In the genomic region with DNA sequence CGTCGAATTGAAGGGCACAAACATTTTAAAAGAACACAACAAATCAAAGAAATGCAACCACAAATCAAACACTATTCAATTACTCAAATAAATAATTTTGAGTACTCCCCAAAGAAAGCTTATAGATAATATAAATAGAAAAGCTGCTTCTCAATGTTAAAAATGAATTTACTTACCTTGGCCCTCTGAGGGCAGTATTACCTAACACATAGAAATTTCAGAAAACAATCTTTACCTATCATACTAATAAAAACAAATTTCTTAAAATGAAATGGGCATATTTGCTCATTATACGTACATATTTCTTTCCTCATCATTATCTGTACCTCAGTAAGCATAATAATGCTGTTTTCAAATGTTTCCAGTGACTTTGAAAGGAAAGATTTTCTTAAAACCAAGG, we compare ENCODE assay signal across 11 cellular contexts.
A peak's percentile ranks its signal among the peaks of the same experiment; 100 is the strongest.
DNase-seq lines count a peak whose midpoint lies in the region; ATAC-seq and TF ChIP-seq lines count a peak whose summit lies in the region.
"Had no signal": no experiment of that assay in that cellular context is flagged by ENCODE, and none has a peak within 500 bp of the region (broad histone marks: within the 10 kb centered on the region; RNA-seq: fewer than 3 reads in every experiment).

No MANE protein-coding gene starts in this region.

- no peak overlapping the region for H3K27ac Mint-ChIP-seq in naive thymus-derived CD4-positive, alpha-beta T cell
- no peak overlapping the region for H3K27ac Mint-ChIP-seq in activated naive CD4-positive, alpha-beta T cell treated with anti-CD3 and anti-CD28 coated beads for 36 hours

- no peaks in the 10 kb centered on the region for H3K27me3 ChIP-seq in adipocyte (replicated peaks; ENCODE audit: control insufficient read depth, insufficient read depth, low read length)
- H3K27me3 ChIP-seq in naive thymus-derived CD4-positive, alpha-beta T cell (ENCODE audit: control insufficient read depth in 2 of 2, insufficient read depth in 2 of 2, low read length in 2 of 2), result no peaks in the 10 kb centered on the region
- H3K27me3 ChIP-seq: esophagus squamous epithelium, suprapubic skin had no signal

- no peaks in the 10 kb centered on the region for H3K9me3 ChIP-seq in adipocyte (ENCODE audit: control insufficient read depth, low read length)
- H3K9me3 ChIP-seq in naive thymus-derived CD4-positive, alpha-beta T cell (ENCODE audit: control insufficient read depth in 2 of 3, low read length in 3 of 3), result no peaks in the 10 kb centered on the region
- H3K9me3 ChIP-seq: esophagus squamous epithelium, suprapubic skin had no signal

- POLR2A ChIA-PET in naive thymus-derived CD4-positive, alpha-beta T cell (lab: Charles Lee), result no interaction called here

- intact Hi-C loops in naive thymus-derived CD4-positive, alpha-beta T cell (cut with micrococcal nuclease), result loop anchor here (1.0 to 2.0 kb wide), 5 partner anchors 17 to 565 kb away; no protein-coding TSS in a partner anchor
- intact Hi-C loops in activated naive CD4-positive, alpha-beta T cell treated with anti-CD3 and anti-CD28 coated beads for 36 hours (cut with micrococcal nuclease), result loop anchor here (1.0 kb wide), 2 partner anchors 239 to 565 kb away; no protein-coding TSS in a partner anchor

- H3K27me3 Mint-ChIP-seq in naive thymus-derived CD4-positive, alpha-beta T cell, result no peaks in the 10 kb centered on the region
- H3K27me3 Mint-ChIP-seq in activated naive CD4-positive, alpha-beta T cell treated with anti-CD3 and anti-CD28 coated beads for 36 hours (ENCODE audit: low read depth), result no peaks in the 10 kb centered on the region

- H3K4me1 ChIP-seq in adipocyte (ENCODE audit: control insufficient read depth, insufficient read depth, low read length), result peaks cover 15% of the 10 kb centered on the region
- H3K4me1 ChIP-seq in naive thymus-derived CD4-positive, alpha-beta T cell (ENCODE audit: control insufficient read depth in 2 of 2, insufficient read depth in 2 of 2, low read length in 2 of 2), result no peaks in the 10 kb centered on the region

- H3K4me3 Mint-ChIP-seq in naive thymus-derived CD4-positive, alpha-beta T cell, result no peak overlapping the region
- H3K4me3 Mint-ChIP-seq in activated naive CD4-positive, alpha-beta T cell treated with anti-CD3 and anti-CD28 coated beads for 36 hours, result no peak overlapping the region

- H3K9me3 Mint-ChIP-seq in naive thymus-derived CD4-positive, alpha-beta T cell, result no peaks in the 10 kb centered on the region
- H3K9me3 Mint-ChIP-seq in activated naive CD4-positive, alpha-beta T cell treated with anti-CD3 and anti-CD28 coated beads for 36 hours, result no peaks in the 10 kb centered on the region

- CTCF ChIA-PET in naive thymus-derived CD4-positive, alpha-beta T cell (lab: Charles Lee), result no interaction called here
- CTCF ChIA-PET in activated naive CD4-positive, alpha-beta T cell treated with anti-CD3 and anti-CD28 coated beads for 36 hours (lab: Charles Lee), result interaction anchor here (0.7 to 1.1 kb wide), 2 partner anchors 23 to 199 kb away, joined by 3 read pairs; no protein-coding TSS in a partner anchor

- peak; percentile 34 for DNase-seq in DMS53 (lab: John Stamatoyannopoulos, UW)
- no peak for DNase-seq in DMS53 treated with DMSO at 0.1 percent for 48 hours (lab: John Stamatoyannopoulos, UW; ENCODE audit: unreplicated experiment)
- DNase-seq in adipocyte (ENCODE audit: low read depth), result peak; percentile 34
- DNase-seq in naive thymus-derived CD4-positive, alpha-beta T cell, result peak in 5 of 9 donors; percentile 4 to 36 (median 15)
- DNase-seq in activated naive CD4-positive, alpha-beta T cell treated with anti-CD3 and anti-CD28 coated beads for 36 hours, result no peak
- DNase-seq in HK-2 (ENCODE audit: unreplicated experiment), result no peak
- DNase-seq: activated naive CD4-positive, alpha-beta T cell treated with anti-CD3 and anti-CD28 coated beads, Interleukin-2, amount 50 U/mL, for 16 hours; esophagus squamous epithelium had no signal

- peaks cover 5 to 40% (median 27%) of the 10 kb centered on the region in 7 donors for H3K4me1 Mint-ChIP-seq in naive thymus-derived CD4-positive, alpha-beta T cell
- peaks cover 9% of the 10 kb centered on the region for H3K4me1 Mint-ChIP-seq in activated naive CD4-positive, alpha-beta T cell treated with anti-CD3 and anti-CD28 coated beads for 36 hours (ENCODE audit: low read depth)

- no peak overlapping the region for H3K27ac ChIP-seq in naive thymus-derived CD4-positive, alpha-beta T cell (ENCODE audit: low read depth, low read length)
- H3K27ac ChIP-seq: esophagus squamous epithelium, suprapubic skin had no signal

- no peak for ATAC-seq in naive thymus-derived CD4-positive, alpha-beta T cell
- no peak for ATAC-seq in GM19395 (IDR thresholded peaks at IDR 0.05; ENCODE audit: unreplicated experiment)

- TF ChIP-seq CTCF in LNCAP (IDR thresholded peaks at IDR 0.05), result peak; percentile 46

- H3K4me3 ChIP-seq in adipocyte (ENCODE audit: low read length), result no peak overlapping the region
- H3K4me3 ChIP-seq in naive thymus-derived CD4-positive, alpha-beta T cell (ENCODE audit: low read length), result no peak overlapping the region
- H3K4me3 ChIP-seq: esophagus squamous epithelium, suprapubic skin had no signal

- no peak overlapping the region for H3K9ac ChIP-seq in adipocyte (ENCODE audit: low read length)

- no peaks in the 10 kb centered on the region for H3K36me3 ChIP-seq in adipocyte (ENCODE audit: control insufficient read depth, insufficient read depth, low read length, severe bottlenecking)
- peaks cover 0 to 3% (median 0%) of the 10 kb centered on the region in 3 experiments for H3K36me3 ChIP-seq in naive thymus-derived CD4-positive, alpha-beta T cell (ENCODE audit: control insufficient read depth in 2 of 3, insufficient read depth in 3 of 3, low read length in 3 of 3)
- H3K36me3 ChIP-seq: esophagus squamous epithelium, suprapubic skin had no signal

- H3K36me3 Mint-ChIP-seq in naive thymus-derived CD4-positive, alpha-beta T cell, result peaks cover 0 to 12% (median 2%) of the 10 kb centered on the region in 5 donors
- H3K36me3 Mint-ChIP-seq in activated naive CD4-positive, alpha-beta T cell treated with anti-CD3 and anti-CD28 coated beads for 36 hours (ENCODE audit: low read depth), result peaks cover 2% of the 10 kb centered on the region

Comparison
In these comparisons a context has a peak if more than half of its experiments do, and no peak if none do; other contexts are left out.
1. DNase-seq: peak in DMS53 (single experiment), adipocyte (single experiment) and naive thymus-derived CD4-positive, alpha-beta T cell (5 of 9); none in DMS53 treated with DMSO at 0.1 percent for 48 hours (single experiment), activated naive CD4-positive, alpha-beta T cell treated with anti-CD3 and anti-CD28 coated beads for 36 hours (single experiment) and HK-2 (single experiment).